24 cellular contexts compared by ENCODE assay signal in genomic region chr18:76660571-76661192, GRCh38.
"Had no signal": no experiment of that assay in that cellular context is flagged by ENCODE, and none has a peak within 500 bp of the region (broad histone marks: within the 10 kb centered on the region; RNA-seq: fewer than 3 reads in every experiment).

No MANE protein-coding gene starts in this region.

- H3K4me2 ChIP-seq: neural progenitor cell had no signal

- H2AFZ ChIP-seq: neural progenitor cell had no signal

- H3K36me3 Mint-ChIP-seq: memory B cell; neural progenitor cell; stimulated activated naive B cell treated with anti-CD40 and anti-IgM and Interleukin-4, amounts not matched to agents 10 μg/mL and 1 μg/mL and 100 μg/mL, for 72 hours; type B pancreatic cell had no signal

- H3K4me1 ChIP-seq: esophagus squamous epithelium, prostate gland, sigmoid colon, stomach, thyroid gland had no signal

- H3K9me3 ChIP-seq: esophagus squamous epithelium, prostate gland, sigmoid colon, stomach, thyroid gland, uterus had no signal

- DNase-seq: dermis blood vessel endothelial cell; effector memory CD4-positive, alpha-beta T cell; erythroblast; esophagus squamous epithelium; foreskin melanocyte; glutamatergic neuron; kidney; nucleus accumbens; right cardiac atrium; sigmoid colon; stimulated activated CD4-positive, alpha-beta T cell treated with anti-CD3 and anti-CD28 coated beads, Interleukin-2, amount 100 ng/mL, for 24 hours; stimulated activated CD4-positive, alpha-beta T cell treated with anti-CD3 and anti-CD28 coated beads, Interleukin-4, amount 100 ng/mL, for 24 hours; stimulated activated naive B cell treated with anti-CD40 and anti-IgM and Interleukin-4, amounts not matched to agents 10 μg/mL and 1 μg/mL and 100 μg/mL, for 72 hours; stomach; thyroid gland had no signal

- ATAC-seq: left lobe of liver; right cardiac atrium; stimulated activated naive B cell treated with anti-CD40 and anti-IgM and Interleukin-4, amounts not matched to agents 10 μg/mL and 1 μg/mL and 100 μg/mL, for 72 hours had no signal

- H3K27ac ChIP-seq: coronary artery, esophagus squamous epithelium, neural progenitor cell, prostate gland, sigmoid colon, stomach, thyroid gland, uterus had no signal

- H3K4me3 Mint-ChIP-seq: memory B cell; nephron; neural progenitor cell; stimulated activated naive B cell treated with anti-CD40 and anti-IgM and Interleukin-4, amounts not matched to agents 10 μg/mL and 1 μg/mL and 100 μg/mL, for 72 hours; type B pancreatic cell had no signal

- H3K27me3 ChIP-seq: neural progenitor cell, sigmoid colon, thyroid gland, uterus had no signal

- H3K27ac Mint-ChIP-seq: memory B cell; nephron; neural progenitor cell; stimulated activated naive B cell treated with anti-CD40 and anti-IgM and Interleukin-4, amounts not matched to agents 10 μg/mL and 1 μg/mL and 100 μg/mL, for 72 hours; type B pancreatic cell had no signal

- H3K36me3 ChIP-seq: esophagus squamous epithelium, neural progenitor cell, prostate gland, sigmoid colon, stomach, thyroid gland, uterus had no signal

- H3K4me3 ChIP-seq: coronary artery, esophagus squamous epithelium, lung, neural progenitor cell, prostate gland, sigmoid colon, stomach, thyroid gland, uterus had no signal

- H3K9me3 Mint-ChIP-seq: nephron; stimulated activated naive B cell treated with anti-CD40 and anti-IgM and Interleukin-4, amounts not matched to agents 10 μg/mL and 1 μg/mL and 100 μg/mL, for 72 hours; type B pancreatic cell had no signal

- H3K27me3 Mint-ChIP-seq: type B pancreatic cell had no signal

- H3K9ac ChIP-seq: neural progenitor cell had no signal
